Comparison of ENCODE assay signal across 8 cellular contexts in the genomic region with DNA sequence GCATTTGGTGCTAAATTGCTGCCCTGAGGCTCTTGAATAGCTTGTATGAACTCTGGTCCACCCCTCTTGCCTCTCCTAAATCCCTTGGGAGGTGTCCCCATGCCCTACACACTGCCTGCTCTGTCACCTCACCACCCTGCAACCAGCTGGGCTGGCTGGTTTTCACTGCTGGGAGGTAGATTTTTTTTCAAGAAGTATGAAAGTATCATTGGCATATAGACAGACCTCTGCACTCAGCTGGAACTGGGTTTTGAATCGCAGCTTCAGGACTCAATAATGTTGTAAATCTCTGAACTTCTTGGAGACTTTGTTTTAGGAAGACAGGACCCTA.
A peak's percentile ranks its signal among the peaks of the same experiment; 100 is the strongest.
DNase-seq lines count a peak whose midpoint lies in the region; ATAC-seq, FAIRE-seq and TF ChIP-seq lines count a peak whose summit lies in the region.

No MANE protein-coding gene starts in this region.

- H3K4me1 ChIP-seq in astrocyte (ENCODE audit: insufficient read depth, low read length) = peaks cover 56% of the 10 kb centered on the region
- peaks cover 47% of the 10 kb centered on the region for H3K4me1 ChIP-seq in ovary (ENCODE audit: insufficient read depth)
- peaks cover 11% of the 10 kb centered on the region for H3K4me1 ChIP-seq in upper lobe of right lung

- TF ChIP-seq EP300 in ovary (IDR thresholded peaks at IDR 0.05) = no peak

- no peak for TF ChIP-seq POLR2A in ovary (IDR thresholded peaks at IDR 0.05)

- peak overlapping the region; percentile 78 for H3K27ac Mint-ChIP-seq in astrocyte (ENCODE audit: unreplicated experiment)

- TF ChIP-seq CTCF in astrocyte (IDR thresholded peaks at IDR 0.05; ENCODE audit: insufficient read depth, low read depth, low read length) (no peak), ovary (IDR thresholded peaks at IDR 0.05) (no peak), upper lobe of right lung (IDR thresholded peaks at IDR 0.05) (no peak)

- no peaks in the 10 kb centered on the region for H4K20me1 ChIP-seq in astrocyte (ENCODE audit: insufficient read depth, low read length)

- peaks cover 8% of the 10 kb centered on the region for H3K36me3 Mint-ChIP-seq in astrocyte (ENCODE audit: low read depth, unreplicated experiment)

- H3K27me3 Mint-ChIP-seq in astrocyte (ENCODE audit: low read depth, unreplicated experiment) = no peaks in the 10 kb centered on the region

- H2AFZ ChIP-seq in astrocyte (ENCODE audit: low read depth, low read length) = peak overlapping the region; percentile 55

- peaks cover 15% of the 10 kb centered on the region for H3K79me2 ChIP-seq in astrocyte (ENCODE audit: insufficient read depth, low read length)

- 10 to 19% (median 16%) methylated on average over 1 of the region's 1 CpG for WGBS in ovary, 3 donors

- peak overlapping the region; percentile 72 for H3K9ac ChIP-seq in astrocyte (ENCODE audit: low read length)

- H3K9me3 Mint-ChIP-seq in astrocyte (ENCODE audit: unreplicated experiment) = no peaks in the 10 kb centered on the region

- ATAC-seq in GM18520 (IDR thresholded peaks at IDR 0.05; ENCODE audit: unreplicated experiment) = peak; percentile 25
- ATAC-seq in HG02938 (IDR thresholded peaks at IDR 0.05; ENCODE audit: unreplicated experiment) = peak; percentile 36
- ATAC-seq in upper lobe of right lung = no peak
- no peak for ATAC-seq in esophagus mucosa

- DNase-seq in astrocyte (ENCODE audit: low read depth) = no peak
- DNase-seq in ovary = no peak
- no peak for DNase-seq in stimulated activated CD4-positive, alpha-beta T cell treated with anti-CD3 and anti-CD28 coated beads, Interleukin-1b, Interleukin-23, amount 100 ng/mL, for 48 hours
- DNase-seq in upper lobe of right lung = no peak
- DNase-seq in NCI-H2029 treated with DMSO at 0.1 percent for 48 hours (lab: John Stamatoyannopoulos, UW) = no peak

- H3K4me1 Mint-ChIP-seq in astrocyte (ENCODE audit: low read depth, unreplicated experiment) = peaks cover 48% of the 10 kb centered on the region

- H3K4me3 Mint-ChIP-seq in astrocyte (ENCODE audit: unreplicated experiment) = no peak overlapping the region

- H3K36me3 ChIP-seq in astrocyte (ENCODE audit: insufficient read depth, low read length) = no peaks in the 10 kb centered on the region
- H3K36me3 ChIP-seq in ovary = no peaks in the 10 kb centered on the region
- H3K36me3 ChIP-seq in upper lobe of right lung = no peaks in the 10 kb centered on the region

- H3K9me3 ChIP-seq in astrocyte (ENCODE audit: insufficient read depth, low read depth, low read length) (no peaks in the 10 kb centered on the region), ovary (no peaks in the 10 kb centered on the region), upper lobe of right lung (no peaks in the 10 kb centered on the region)

- H3K4me3 ChIP-seq in astrocyte (ENCODE audit: insufficient read depth, low read depth, low read length) = no peak overlapping the region
- H3K4me3 ChIP-seq in ovary = no peak overlapping the region
- no peak overlapping the region for H3K4me3 ChIP-seq in upper lobe of right lung

- H3K27ac ChIP-seq in astrocyte (ENCODE audit: low read depth, low read length) (peak overlapping the region; percentile 86), ovary (peak overlapping the region; percentile 66 to 68), upper lobe of right lung (no peak overlapping the region)

- no peaks in the 10 kb centered on the region for H3K27me3 ChIP-seq in astrocyte (ENCODE audit: insufficient read depth, low read length)
- H3K27me3 ChIP-seq in ovary = no peaks in the 10 kb centered on the region
- H3K27me3 ChIP-seq in upper lobe of right lung = no peaks in the 10 kb centered on the region

- intact Hi-C loops in ovary (cut with DNase I) (loop anchor here in 1 of 4 donors (10.0 kb wide), 1 partner anchor 234 kb away; no protein-coding TSS in a partner anchor), upper lobe of right lung (cut with DNase I) (no loop called here)

- FAIRE-seq in astrocyte (lab: Jason Lieb, UNC) = no peak

- peak overlapping the region; percentile 76 for H3K4me2 ChIP-seq in astrocyte (ENCODE audit: low read length)

Comparison
In these comparisons a context has a peak if more than half of its experiments do, and no peak if none do; other contexts are left out.
1. ATAC-seq: peak in GM18520 (single experiment) and HG02938 (single experiment); none in upper lobe of right lung (single experiment) and esophagus mucosa (single experiment).